In the genomic region with DNA sequence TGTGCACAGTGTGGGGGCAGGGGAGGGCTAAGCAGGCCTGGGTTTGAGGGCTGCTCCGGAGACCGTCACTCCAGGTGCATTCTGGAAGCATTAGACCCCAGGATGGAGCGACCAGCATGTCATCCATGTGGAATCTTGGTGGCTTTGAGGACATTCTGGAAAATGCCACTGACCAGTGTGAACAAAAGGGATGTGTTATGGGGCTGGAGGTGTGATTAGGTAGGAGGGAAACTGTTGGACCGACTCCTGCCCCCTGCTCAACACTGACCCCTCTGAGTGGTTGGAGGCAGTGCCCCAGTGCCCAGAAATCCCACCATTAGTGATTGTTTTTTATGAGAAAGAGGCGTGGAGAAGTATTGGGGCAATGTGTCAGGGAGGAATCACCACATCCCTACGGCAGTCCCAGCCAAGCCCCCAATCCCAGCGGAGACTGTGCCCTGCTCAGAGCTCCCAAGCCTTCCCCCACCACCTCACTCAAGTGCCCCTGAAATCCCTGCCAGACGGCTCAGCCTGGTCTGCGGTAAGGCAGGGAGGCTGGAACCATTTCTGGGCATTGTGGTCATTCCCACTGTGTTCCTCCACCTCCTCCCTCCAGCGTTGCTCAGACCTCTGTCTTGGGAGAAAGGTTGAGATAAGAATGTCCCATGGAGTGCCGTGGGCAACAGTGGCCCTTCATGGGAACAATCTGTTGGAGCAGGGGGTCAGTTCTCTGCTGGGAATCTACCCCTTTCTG, we compare ENCODE assay signal across 1 cellular context.
TF ChIP-seq lines count a peak whose summit lies in the region.

No MANE protein-coding gene starts in this region.

TF ChIP-seq in A549, 52 proteins besides CTCF, POLR2A, EP300 and RAD21 (continued from another document):
- TF ChIP-seq USF2 (IDR thresholded peaks at IDR 0.05) (no peak), KDM1A (IDR thresholded peaks at IDR 0.05; ENCODE audit: low read depth) (no peak)
- TF ChIP-seq, protein P1, sequence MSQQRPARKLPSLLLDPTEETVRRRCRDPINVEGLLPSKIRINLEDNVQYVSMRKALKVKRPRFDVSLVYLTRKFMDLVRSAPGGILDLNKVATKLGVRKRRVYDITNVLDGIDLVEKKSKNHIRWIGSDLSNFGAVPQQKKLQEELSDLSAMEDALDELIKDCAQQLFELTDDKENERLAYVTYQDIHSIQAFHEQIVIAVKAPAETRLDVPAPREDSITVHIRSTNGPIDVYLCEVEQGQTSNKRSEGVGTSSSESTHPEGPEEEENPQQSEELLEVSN (IDR thresholded peaks at IDR 0.05; ENCODE audit: borderline replicate concordance, low read depth) = no peak
TF ChIP-seq in A549: peak in this region for 0.
